In the genomic region with DNA sequence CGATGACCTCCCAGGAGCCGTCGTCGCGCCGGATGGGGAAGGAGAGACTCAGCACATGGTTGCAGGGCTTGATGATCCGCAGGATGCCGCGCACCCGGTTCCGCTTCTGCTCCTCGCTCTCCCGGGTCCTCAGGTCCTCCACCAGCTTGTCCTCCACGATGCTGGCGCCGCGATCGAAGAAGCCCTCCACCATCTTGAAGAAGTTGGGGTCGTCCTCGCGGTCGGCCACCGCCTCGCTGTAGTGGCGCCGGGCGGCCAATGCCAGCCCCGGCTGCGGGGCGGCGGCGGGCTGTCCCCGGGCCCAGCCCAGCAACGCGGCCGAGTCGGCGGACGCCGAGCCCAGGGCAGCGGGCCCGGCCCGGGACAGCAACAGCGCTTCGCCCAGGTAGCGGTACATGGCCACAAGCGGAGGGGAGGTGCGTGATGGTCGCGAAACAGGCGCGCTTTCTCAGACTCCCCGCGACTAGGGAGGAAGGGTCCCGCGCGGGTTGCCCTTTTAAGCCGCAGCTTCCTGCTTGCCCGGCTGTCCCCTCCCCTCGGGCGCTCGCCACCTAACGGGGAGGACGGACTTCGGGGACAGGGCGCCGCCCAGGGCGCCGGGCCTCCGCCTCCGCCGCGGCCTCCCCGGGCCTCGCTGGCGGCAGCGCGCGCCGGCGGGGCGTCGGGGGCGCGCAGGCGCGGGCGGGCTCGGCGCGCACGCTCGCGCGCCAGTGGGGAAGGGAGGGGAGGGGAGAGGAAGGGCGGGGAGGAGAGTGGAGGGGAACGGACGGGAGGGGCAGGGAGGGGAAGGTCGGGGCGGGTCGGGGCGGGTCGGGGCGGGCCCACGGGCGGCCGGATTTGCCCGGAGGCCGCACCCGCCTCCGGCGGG, we compare ENCODE assay signal across 8 cellular contexts. TPM values are rescaled to one million over a fixed set of nuclear protein-coding genes. Genes with fewer than 3 reads are reported as not detected.
DNase-seq lines count a peak whose midpoint lies in the region; ATAC-seq and TF ChIP-seq lines count a peak whose summit lies in the region.

A gene (minus strand): TSS at position 471 of the 868 bp plus-strand sequence. CDS start 74 bp downstream, at position 397.
A gene with protein sequence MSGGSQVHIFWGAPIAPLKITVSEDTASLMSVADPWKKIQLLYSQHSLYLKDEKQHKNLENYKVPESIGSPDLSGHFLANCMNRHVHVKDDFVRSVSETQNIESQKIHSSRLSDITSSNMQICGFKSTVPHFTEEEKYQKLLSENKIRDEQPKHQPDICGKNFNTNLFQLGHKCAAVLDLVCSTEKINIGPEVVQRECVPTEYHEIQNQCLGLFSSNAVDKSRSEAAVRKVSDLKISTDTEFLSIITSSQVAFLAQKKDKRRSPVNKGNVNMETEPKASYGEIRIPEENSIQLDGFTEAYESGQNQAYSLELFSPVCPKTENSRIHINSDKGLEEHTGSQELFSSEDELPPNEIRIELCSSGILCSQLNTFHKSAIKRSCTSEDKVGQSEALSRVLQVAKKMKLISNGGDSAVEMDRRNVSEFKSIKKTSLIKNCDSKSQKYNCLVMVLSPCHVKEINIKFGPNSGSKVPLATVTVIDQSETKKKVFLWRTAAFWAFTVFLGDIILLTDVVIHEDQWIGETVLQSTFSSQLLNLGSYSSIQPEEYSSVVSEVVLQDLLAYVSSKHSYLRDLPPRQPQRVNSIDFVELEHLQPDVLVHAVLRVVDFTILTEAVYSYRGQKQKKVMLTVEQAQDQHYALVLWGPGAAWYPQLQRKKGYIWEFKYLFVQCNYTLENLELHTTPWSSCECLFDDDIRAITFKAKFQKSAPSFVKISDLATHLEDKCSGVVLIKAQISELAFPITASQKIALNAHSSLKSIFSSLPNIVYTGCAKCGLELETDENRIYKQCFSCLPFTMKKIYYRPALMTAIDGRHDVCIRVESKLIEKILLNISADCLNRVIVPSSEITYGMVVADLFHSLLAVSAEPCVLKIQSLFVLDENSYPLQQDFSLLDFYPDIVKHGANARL (plus strand): TSS at position 834 of the 868 bp plus-strand sequence. CDS start 56,149 bp downstream, outside the sequence.

- DNase-seq in AG20443 (ENCODE audit: low spot score) (peak; percentile 97), NCI-H510A treated with DMSO at 0.1 percent for 48 hours (lab: John Stamatoyannopoulos, UW) (peak; percentile 85), dedifferentiated amniotic fluid mesenchymal stem cell (ENCODE audit: extremely low spot score) (peak; percentile 73), left lobe of liver (ENCODE audit: low spot score) (peak; percentile 96)
- peak; percentile 91 for DNase-seq in activated CD4-positive, alpha-beta T cell treated with anti-CD3 and anti-CD28 coated beads, Interleukin-2, amount 10 ng/mL, durations not matched to agents 7 days and 5 days
- peak; percentile 79 to 80 for DNase-seq in stimulated activated CD4-positive, alpha-beta T cell treated with anti-CD3 and anti-CD28 coated beads, Interleukin-2, amount 100 ng/mL, for 48 hours

- peak; percentile 89 for TF ChIP-seq POLR2A in GM18951 (IDR thresholded peaks at IDR 0.05; ENCODE audit: extremely low read depth, insufficient read depth, insufficient read length)

- peak within 1 kb of the TSS; percentile 98 for H3K27ac Mint-ChIP-seq in activated CD4-positive, alpha-beta T cell treated with anti-CD3 and anti-CD28 coated beads, Interleukin-2, amount 10 ng/mL, durations not matched to agents 7 days and 5 days

- CTCF ChIA-PET in activated CD4-positive, alpha-beta T cell treated with anti-CD3 and anti-CD28 coated beads, Interleukin-2, amount 10 ng/mL, durations not matched to agents 7 days and 5 days (lab: Charles Lee) = interaction anchor here (1.0 kb wide), 1 partner anchor 9 kb away, joined by 4 read pairs; no protein-coding TSS in a partner anchor

- POLR2A ChIA-PET in activated CD4-positive, alpha-beta T cell treated with anti-CD3 and anti-CD28 coated beads, Interleukin-2, amount 10 ng/mL, durations not matched to agents 7 days and 5 days (lab: Charles Lee) = no interaction called here

- H3K36me3 Mint-ChIP-seq in activated CD4-positive, alpha-beta T cell treated with anti-CD3 and anti-CD28 coated beads, Interleukin-2, amount 10 ng/mL, durations not matched to agents 7 days and 5 days (ENCODE audit: low read depth) = peaks cover 33% of the 10 kb centered on the region

- in situ Hi-C loops in GM18951 (cut with MboI; ENCODE audit: low sequenced_read_pairs, unreplicated experiment) = no loop called here

- peak within 1 kb of the TSS; percentile 97 for H3K4me3 Mint-ChIP-seq in activated CD4-positive, alpha-beta T cell treated with anti-CD3 and anti-CD28 coated beads, Interleukin-2, amount 10 ng/mL, durations not matched to agents 7 days and 5 days

- peaks cover 54% of the 10 kb centered on the region for H3K4me1 Mint-ChIP-seq in activated CD4-positive, alpha-beta T cell treated with anti-CD3 and anti-CD28 coated beads, Interleukin-2, amount 10 ng/mL, durations not matched to agents 7 days and 5 days

- H3K27me3 Mint-ChIP-seq in activated CD4-positive, alpha-beta T cell treated with anti-CD3 and anti-CD28 coated beads, Interleukin-2, amount 10 ng/mL, durations not matched to agents 7 days and 5 days = no peaks in the 10 kb centered on the region

- H3K9me3 Mint-ChIP-seq in activated CD4-positive, alpha-beta T cell treated with anti-CD3 and anti-CD28 coated beads, Interleukin-2, amount 10 ng/mL, durations not matched to agents 7 days and 5 days = no peaks in the 10 kb centered on the region

- ATAC-seq in HG03175 (IDR thresholded peaks at IDR 0.05; ENCODE audit: unreplicated experiment) (peak; percentile 66), left lobe of liver (peak; percentile 75)

RNA-seq across cellular contexts. Expression of the first gene that starts in this region (rescaled TPM):
- 100 to 1,000 TPM in 1 of 2 experiments, 10 to 100 TPM in 1; 99.5 to 100 TPM for total RNA-seq in activated CD4-positive, alpha-beta T cell treated with anti-CD3 and anti-CD28 coated beads, Interleukin-2, amount 10 ng/mL, durations not matched to agents 7 days and 5 days
- total RNA-seq in left lobe of liver = 524 TPM

RNA-seq across cellular contexts. Expression of the second gene that starts in this region (rescaled TPM):
- total RNA-seq in activated CD4-positive, alpha-beta T cell treated with anti-CD3 and anti-CD28 coated beads, Interleukin-2, amount 10 ng/mL, durations not matched to agents 7 days and 5 days = 10 to 100 TPM; 34.8 to 38.9 TPM
- 26.7 TPM for total RNA-seq in left lobe of liver

Comparison
In these comparisons a context has a peak if more than half of its experiments do, and no peak if none do; other contexts are left out.
1. Peak in every context shown above with its lines: DNase-seq and ATAC-seq.